1 cellular context compared by ENCODE assay signal in the genomic region with DNA sequence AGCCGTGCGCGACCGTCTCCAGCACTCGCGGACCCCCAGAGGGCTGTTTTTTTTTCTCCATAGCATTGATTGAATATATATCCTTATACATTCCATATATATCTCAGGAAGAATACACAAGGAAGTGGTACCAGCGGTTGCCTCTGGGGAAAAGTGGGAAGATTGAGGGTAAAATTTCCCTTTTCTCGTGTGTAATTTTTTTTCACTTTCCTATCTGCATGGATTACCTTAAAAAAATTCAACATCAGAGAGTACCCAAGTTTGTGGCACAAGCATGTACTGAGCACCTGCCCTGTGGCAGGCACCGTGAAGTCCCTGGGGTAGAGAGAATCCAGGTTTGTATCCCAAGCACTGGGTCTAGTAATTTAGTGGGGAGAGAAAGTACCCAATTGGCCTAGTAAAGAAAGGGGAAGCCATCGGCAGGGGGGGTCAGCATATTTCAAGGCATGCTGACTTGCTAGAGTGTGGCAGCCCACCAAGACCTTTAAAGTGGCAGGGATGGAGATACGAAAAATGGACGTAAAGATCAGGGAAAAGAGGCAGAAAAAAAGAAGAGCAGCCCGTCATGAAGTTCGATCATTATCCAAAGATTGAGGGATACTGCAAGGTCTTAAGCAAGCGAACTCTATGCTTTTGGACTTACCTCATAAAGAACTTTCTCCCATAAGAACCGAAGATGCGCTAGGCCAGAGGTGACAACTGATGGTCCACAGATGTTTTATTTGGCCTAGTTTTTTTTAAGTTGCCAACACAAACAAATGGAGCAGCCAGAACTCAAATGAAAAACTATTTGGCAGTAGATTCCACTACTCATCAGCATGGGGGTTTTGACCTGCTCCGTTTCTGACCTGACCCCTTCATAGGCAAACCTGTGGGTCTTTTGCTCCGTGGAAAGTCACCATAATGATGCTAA.
A peak's percentile ranks its signal among the peaks of the same experiment; 100 is the strongest.
TF ChIP-seq lines count a peak whose summit lies in the region.

No MANE protein-coding gene starts in this region.

TF ChIP-seq in K562, 482 proteins besides CTCF, POLR2A, EP300 and RAD21 (continued from another document and continues in another):
- TF ChIP-seq, protein P1, sequence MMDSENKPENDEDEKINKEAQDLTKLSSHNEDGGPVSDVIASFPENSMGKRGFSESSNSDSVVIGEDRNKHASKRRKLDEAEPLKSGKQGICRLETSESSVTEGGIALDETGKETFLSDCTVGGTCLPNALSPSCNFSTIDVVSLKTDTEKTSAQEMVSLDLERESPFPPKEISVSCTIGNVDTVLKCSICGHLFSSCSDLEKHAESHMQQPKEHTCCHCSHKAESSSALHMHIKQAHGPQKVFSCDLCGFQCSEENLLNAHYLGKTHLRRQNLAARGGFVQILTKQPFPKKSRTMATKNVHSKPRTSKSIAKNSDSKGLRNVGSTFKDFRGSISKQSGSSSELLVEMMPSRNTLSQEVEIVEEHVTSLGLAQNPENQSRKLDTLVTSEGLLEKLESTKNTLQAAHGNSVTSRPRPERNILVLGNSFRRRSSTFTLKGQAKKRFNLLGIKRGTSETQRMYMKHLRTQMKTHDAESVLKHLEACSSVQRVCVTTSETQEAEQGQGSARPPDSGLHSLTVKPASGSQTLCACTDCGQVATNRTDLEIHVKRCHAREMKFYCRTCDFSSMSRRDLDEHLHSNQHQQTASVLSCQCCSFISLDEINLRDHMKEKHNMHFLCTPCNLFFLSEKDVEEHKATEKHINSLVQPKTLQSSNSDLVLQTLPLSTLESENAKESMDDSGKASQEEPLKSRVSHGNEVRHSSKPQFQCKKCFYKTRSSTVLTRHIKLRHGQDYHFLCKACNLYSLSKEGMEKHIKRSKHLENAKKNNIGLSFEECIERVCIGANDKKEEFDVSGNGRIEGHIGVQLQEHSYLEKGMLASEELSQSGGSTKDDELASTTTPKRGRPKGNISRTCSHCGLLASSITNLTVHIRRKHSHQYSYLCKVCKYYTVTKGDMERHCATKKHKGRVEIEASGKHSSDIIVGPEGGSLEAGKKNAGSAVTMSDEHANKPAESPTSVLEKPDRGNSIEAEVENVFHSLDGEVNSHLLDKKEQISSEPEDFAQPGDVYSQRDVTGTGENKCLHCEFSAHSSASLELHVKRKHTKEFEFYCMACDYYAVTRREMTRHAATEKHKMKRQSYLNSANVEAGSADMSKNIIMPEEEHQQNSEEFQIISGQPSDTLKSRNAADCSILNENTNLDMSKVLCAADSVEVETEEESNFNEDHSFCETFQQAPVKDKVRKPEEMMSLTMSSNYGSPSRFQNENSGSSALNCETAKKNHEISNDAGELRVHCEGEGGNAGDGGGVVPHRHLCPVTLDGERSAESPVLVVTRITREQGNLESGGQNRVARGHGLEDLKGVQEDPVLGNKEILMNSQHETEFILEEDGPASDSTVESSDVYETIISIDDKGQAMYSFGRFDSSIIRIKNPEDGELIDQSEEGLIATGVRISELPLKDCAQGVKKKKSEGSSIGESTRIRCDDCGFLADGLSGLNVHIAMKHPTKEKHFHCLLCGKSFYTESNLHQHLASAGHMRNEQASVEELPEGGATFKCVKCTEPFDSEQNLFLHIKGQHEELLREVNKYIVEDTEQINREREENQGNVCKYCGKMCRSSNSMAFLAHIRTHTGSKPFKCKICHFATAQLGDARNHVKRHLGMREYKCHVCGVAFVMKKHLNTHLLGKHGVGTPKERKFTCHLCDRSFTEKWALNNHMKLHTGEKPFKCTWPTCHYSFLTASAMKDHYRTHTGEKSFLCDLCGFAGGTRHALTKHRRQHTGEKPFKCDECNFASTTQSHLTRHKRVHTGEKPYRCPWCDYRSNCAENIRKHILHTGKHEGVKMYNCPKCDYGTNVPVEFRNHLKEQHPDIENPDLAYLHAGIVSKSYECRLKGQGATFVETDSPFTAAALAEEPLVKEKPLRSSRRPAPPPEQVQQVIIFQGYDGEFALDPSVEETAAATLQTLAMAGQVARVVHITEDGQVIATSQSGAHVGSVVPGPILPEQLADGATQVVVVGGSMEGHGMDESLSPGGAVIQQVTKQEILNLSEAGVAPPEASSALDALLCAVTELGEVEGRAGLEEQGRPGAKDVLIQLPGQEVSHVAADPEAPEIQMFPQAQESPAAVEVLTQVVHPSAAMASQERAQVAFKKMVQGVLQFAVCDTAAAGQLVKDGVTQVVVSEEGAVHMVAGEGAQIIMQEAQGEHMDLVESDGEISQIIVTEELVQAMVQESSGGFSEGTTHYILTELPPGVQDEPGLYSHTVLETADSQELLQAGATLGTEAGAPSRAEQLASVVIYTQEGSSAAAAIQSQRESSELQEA (IDR thresholded peaks at IDR 0.05; ENCODE audit: low read depth), result no peak
- 0 out of 2 replicates have a peak, but pooled peaks have one; percentile 33 for TF ChIP-seq HDAC2 (IDR thresholded peaks at IDR 0.05)
- no peak for TF ChIP-seq ZKSCAN8 (CRISPR knock-in tag; IDR thresholded peaks at IDR 0.05)
- TF ChIP-seq RB1 (IDR thresholded peaks at IDR 0.05; ENCODE audit: low read depth), result no peak
- TF ChIP-seq, protein P2, sequence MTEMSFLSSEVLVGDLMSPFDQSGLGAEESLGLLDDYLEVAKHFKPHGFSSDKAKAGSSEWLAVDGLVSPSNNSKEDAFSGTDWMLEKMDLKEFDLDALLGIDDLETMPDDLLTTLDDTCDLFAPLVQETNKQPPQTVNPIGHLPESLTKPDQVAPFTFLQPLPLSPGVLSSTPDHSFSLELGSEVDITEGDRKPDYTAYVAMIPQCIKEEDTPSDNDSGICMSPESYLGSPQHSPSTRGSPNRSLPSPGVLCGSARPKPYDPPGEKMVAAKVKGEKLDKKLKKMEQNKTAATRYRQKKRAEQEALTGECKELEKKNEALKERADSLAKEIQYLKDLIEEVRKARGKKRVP (CRISPR knock-in tag; IDR thresholded peaks at IDR 0.05), result 0 out of 2 replicates have a peak, but pooled peaks have one; percentile 34
- TF ChIP-seq MBD2 (IDR thresholded peaks at IDR 0.05; ENCODE audit: borderline replicate concordance, low read depth), result no peak
- no peak for TF ChIP-seq YBX1 (IDR thresholded peaks at IDR 0.05)
- TF ChIP-seq, protein P3, sequence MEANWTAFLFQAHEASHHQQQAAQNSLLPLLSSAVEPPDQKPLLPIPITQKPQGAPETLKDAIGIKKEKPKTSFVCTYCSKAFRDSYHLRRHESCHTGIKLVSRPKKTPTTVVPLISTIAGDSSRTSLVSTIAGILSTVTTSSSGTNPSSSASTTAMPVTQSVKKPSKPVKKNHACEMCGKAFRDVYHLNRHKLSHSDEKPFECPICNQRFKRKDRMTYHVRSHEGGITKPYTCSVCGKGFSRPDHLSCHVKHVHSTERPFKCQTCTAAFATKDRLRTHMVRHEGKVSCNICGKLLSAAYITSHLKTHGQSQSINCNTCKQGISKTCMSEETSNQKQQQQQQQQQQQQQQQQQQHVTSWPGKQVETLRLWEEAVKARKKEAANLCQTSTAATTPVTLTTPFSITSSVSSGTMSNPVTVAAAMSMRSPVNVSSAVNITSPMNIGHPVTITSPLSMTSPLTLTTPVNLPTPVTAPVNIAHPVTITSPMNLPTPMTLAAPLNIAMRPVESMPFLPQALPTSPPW (CRISPR knock-in tag; IDR thresholded peaks at IDR 0.05), result peak; percentile 27; the same call in 1 of the 2 replicates
- no peak for TF ChIP-seq NEUROD1 (IDR thresholded peaks at IDR 0.05; ENCODE audit: borderline replicate concordance, low read depth, low read length, partially characterized antibody)
- no peak for TF ChIP-seq BCL6 (CRISPR knock-in tag; IDR thresholded peaks at IDR 0.05)
- TF ChIP-seq, protein P4, sequence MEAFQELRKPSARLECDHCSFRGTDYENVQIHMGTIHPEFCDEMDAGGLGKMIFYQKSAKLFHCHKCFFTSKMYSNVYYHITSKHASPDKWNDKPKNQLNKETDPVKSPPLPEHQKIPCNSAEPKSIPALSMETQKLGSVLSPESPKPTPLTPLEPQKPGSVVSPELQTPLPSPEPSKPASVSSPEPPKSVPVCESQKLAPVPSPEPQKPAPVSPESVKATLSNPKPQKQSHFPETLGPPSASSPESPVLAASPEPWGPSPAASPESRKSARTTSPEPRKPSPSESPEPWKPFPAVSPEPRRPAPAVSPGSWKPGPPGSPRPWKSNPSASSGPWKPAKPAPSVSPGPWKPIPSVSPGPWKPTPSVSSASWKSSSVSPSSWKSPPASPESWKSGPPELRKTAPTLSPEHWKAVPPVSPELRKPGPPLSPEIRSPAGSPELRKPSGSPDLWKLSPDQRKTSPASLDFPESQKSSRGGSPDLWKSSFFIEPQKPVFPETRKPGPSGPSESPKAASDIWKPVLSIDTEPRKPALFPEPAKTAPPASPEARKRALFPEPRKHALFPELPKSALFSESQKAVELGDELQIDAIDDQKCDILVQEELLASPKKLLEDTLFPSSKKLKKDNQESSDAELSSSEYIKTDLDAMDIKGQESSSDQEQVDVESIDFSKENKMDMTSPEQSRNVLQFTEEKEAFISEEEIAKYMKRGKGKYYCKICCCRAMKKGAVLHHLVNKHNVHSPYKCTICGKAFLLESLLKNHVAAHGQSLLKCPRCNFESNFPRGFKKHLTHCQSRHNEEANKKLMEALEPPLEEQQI (IDR thresholded peaks at IDR 0.05), result no peak
- TF ChIP-seq NR3C1 (CRISPR knock-in tag; IDR thresholded peaks at IDR 0.05), result no peak
- no peak for TF ChIP-seq PCBP1 (IDR thresholded peaks at IDR 0.05; ENCODE audit: low read depth, low read length, poor library complexity, severe bottlenecking)
- no peak for TF ChIP-seq SETDB1 (IDR thresholded peaks at IDR 0.05; ENCODE audit: low read length)
- TF ChIP-seq CCAR2 (IDR thresholded peaks at IDR 0.05; ENCODE audit: low read depth, low read length), result no peak
- TF ChIP-seq KDM5B (IDR thresholded peaks at IDR 0.05; ENCODE audit: insufficient replicate concordance, low read depth, low read length), result no peak
- TF ChIP-seq, protein P5, sequence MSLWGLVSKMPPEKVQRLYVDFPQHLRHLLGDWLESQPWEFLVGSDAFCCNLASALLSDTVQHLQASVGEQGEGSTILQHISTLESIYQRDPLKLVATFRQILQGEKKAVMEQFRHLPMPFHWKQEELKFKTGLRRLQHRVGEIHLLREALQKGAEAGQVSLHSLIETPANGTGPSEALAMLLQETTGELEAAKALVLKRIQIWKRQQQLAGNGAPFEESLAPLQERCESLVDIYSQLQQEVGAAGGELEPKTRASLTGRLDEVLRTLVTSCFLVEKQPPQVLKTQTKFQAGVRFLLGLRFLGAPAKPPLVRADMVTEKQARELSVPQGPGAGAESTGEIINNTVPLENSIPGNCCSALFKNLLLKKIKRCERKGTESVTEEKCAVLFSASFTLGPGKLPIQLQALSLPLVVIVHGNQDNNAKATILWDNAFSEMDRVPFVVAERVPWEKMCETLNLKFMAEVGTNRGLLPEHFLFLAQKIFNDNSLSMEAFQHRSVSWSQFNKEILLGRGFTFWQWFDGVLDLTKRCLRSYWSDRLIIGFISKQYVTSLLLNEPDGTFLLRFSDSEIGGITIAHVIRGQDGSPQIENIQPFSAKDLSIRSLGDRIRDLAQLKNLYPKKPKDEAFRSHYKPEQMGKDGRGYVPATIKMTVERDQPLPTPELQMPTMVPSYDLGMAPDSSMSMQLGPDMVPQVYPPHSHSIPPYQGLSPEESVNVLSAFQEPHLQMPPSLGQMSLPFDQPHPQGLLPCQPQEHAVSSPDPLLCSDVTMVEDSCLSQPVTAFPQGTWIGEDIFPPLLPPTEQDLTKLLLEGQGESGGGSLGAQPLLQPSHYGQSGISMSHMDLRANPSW (CRISPR knock-in tag; IDR thresholded peaks at IDR 0.05), result no peak
- TF ChIP-seq, protein P6, sequence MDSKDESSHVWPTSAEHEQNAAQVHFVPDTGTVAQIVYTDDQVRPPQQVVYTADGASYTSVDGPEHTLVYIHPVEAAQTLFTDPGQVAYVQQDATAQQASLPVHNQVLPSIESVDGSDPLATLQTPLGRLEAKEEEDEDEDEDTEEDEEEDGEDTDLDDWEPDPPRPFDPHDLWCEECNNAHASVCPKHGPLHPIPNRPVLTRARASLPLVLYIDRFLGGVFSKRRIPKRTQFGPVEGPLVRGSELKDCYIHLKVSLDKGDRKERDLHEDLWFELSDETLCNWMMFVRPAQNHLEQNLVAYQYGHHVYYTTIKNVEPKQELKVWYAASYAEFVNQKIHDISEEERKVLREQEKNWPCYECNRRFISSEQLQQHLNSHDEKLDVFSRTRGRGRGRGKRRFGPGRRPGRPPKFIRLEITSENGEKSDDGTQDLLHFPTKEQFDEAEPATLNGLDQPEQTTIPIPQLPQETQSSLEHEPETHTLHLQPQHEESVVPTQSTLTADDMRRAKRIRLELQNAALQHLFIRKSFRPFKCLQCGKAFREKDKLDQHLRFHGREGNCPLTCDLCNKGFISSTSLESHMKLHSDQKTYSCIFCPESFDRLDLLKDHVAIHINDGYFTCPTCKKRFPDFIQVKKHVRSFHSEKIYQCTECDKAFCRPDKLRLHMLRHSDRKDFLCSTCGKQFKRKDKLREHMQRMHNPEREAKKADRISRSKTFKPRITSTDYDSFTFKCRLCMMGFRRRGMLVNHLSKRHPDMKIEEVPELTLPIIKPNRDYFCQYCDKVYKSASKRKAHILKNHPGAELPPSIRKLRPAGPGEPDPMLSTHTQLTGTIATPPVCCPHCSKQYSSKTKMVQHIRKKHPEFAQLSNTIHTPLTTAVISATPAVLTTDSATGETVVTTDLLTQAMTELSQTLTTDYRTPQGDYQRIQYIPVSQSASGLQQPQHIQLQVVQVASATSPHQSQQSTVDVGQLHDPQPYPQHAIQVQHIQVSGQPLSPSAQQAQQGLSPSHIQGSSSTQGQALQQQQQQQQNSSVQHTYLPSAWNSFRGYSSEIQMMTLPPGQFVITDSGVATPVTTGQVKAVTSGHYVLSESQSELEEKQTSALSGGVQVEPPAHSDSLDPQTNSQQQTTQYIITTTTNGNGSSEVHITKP (IDR thresholded peaks at IDR 0.05; ENCODE audit: partially characterized antibody), result no peak
- TF ChIP-seq, protein P7, sequence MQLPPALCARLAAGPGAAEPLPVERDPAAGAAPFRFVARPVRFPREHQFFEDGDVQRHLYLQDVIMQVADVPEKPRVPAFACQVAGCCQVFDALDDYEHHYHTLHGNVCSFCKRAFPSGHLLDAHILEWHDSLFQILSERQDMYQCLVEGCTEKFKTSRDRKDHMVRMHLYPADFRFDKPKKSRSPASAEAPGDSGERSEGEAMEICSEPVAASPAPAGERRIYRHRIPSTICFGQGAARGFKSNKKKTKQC (CRISPR knock-in tag; IDR thresholded peaks at IDR 0.05), result no peak
- TF ChIP-seq SPI1 (IDR thresholded peaks at IDR 0.05; ENCODE audit: borderline replicate concordance, low read depth, low read length), result peak; percentile 82
- no peak for TF ChIP-seq BHLHE40 (IDR thresholded peaks at IDR 0.05; ENCODE audit: low read length)
- TF ChIP-seq XRCC5 (IDR thresholded peaks at IDR 0.05; ENCODE audit: low read depth, low read length), result no peak
- TF ChIP-seq CXXC5 (CRISPR knock-in tag; IDR thresholded peaks at IDR 0.05), result no peak
- no peak for TF ChIP-seq ZNF668 (CRISPR knock-in tag; IDR thresholded peaks at IDR 0.05)
- TF ChIP-seq POLR2H (tag; IDR thresholded peaks at IDR 0.05; ENCODE audit: low read depth), result 0 out of 2 replicates have a peak, but pooled peaks have one; percentile 6
- peak; percentile 33; the same call in 1 of the 2 replicates for TF ChIP-seq MAFK (IDR thresholded peaks at IDR 0.05; ENCODE audit: low read length)
- TF ChIP-seq, protein P8, sequence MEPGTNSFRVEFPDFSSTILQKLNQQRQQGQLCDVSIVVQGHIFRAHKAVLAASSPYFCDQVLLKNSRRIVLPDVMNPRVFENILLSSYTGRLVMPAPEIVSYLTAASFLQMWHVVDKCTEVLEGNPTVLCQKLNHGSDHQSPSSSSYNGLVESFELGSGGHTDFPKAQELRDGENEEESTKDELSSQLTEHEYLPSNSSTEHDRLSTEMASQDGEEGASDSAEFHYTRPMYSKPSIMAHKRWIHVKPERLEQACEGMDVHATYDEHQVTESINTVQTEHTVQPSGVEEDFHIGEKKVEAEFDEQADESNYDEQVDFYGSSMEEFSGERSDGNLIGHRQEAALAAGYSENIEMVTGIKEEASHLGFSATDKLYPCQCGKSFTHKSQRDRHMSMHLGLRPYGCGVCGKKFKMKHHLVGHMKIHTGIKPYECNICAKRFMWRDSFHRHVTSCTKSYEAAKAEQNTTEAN (CRISPR knock-in tag; IDR thresholded peaks at IDR 0.05), result no peak
- TF ChIP-seq BRCA1 (IDR thresholded peaks at IDR 0.05), result no peak
- no peak for TF ChIP-seq BRCA1 (CRISPR knock-in tag; IDR thresholded peaks at IDR 0.05)
- no peak for TF ChIP-seq ZNF124 (CRISPR knock-in tag; IDR thresholded peaks at IDR 0.05)
- no peak for TF ChIP-seq ZBTB8A (IDR thresholded peaks at IDR 0.05; ENCODE audit: partially characterized antibody)
- 0 out of 2 replicates have a peak, but pooled peaks have one; percentile 51 for TF ChIP-seq ELF4 (CRISPR knock-in tag; IDR thresholded peaks at IDR 0.05)
- peak; percentile 42 for TF ChIP-seq POLR2B (IDR thresholded peaks at IDR 0.05; ENCODE audit: low read depth, partially characterized antibody)
